In genomic region chr12:46794593-46795190, GRCh38 we compare ENCODE assay signal across 13 cellular contexts. TPM values are rescaled to one million over a fixed set of nuclear protein-coding genes. Genes with fewer than 3 reads are reported as not detected.
DNase-seq lines count a peak whose midpoint lies in the region; ATAC-seq, FAIRE-seq and TF ChIP-seq lines count a peak whose summit lies in the region.
"Had no signal": no experiment of that assay in that cellular context is flagged by ENCODE, and none has a peak within 500 bp of the region (broad histone marks: within the 10 kb centered on the region; RNA-seq: fewer than 3 reads in every experiment).

No MANE protein-coding gene starts in this region.

- peaks cover 18% of the 10 kb centered on the region for H3K4me1 Mint-ChIP-seq in activated T-cell treated with anti-CD3 and anti-CD28 coated beads, Interleukin-2, amount 50 U/mL, for 72 hours (ENCODE audit: low read depth)

- peak in 1 of 2 experiments; percentile 48; a peak in 1 of 4 replicates for TF ChIP-seq EP300 in GM12878 (IDR thresholded peaks at IDR 0.05; ENCODE audit: borderline replicate concordance in 1 of 2, control insufficient read depth in 1 of 2, low read depth in 2 of 2, low read length in 2 of 2)

- H3K27ac ChIP-seq in GM12878 (ENCODE audit: control insufficient read depth, insufficient read depth) = no peak overlapping the region
- H3K27ac ChIP-seq in coronary artery = no peak overlapping the region
- H3K27ac ChIP-seq in small intestine (ENCODE audit: low read depth in 1 of 2, low read length in 1 of 2) = no peak overlapping the region

- FAIRE-seq in GM12878 (lab: Jason Lieb, UNC) (peak; percentile 35), small intestine (lab: Jason Lieb, UNC) (no peak)

- H3K4me1 ChIP-seq in GM12878 (ENCODE audit: control insufficient read depth, insufficient read depth, low read length) (peaks cover 13% of the 10 kb centered on the region), small intestine (ENCODE audit: control insufficient read depth in 2 of 2, insufficient read depth in 1 of 2, low read depth in 1 of 2, low read length in 1 of 2) (no peaks in the 10 kb centered on the region)

- CTCF ChIA-PET in GM12878 (lab: Yijun Ruan, JAX) = interaction anchor here (0.9 to 1.5 kb wide), 3 partner anchors 9 to 139 kb away, joined by 3 to 4 read pairs (median 4); no protein-coding TSS in a partner anchor

- 11% methylated on average over 1 of the region's 1 CpG for WGBS in GM12878 (ENCODE audit: insufficient coverage, insufficient replicate concordance, low lambda C conversion rate, missing lambda C conversion rate)
- 41 to 70% (median 50%) methylated on average over 1 of the region's 1 CpG for WGBS in small intestine, 3 donors

- in situ Hi-C loops in GM12878 (cut with MboI) = no loop called here

- H3K79me2 ChIP-seq in GM12878 (ENCODE audit: control insufficient read depth, insufficient read depth, low read length) = no peaks in the 10 kb centered on the region

- H3K27me3 ChIP-seq in GM12878 (replicated peaks in 1 of 2; ENCODE audit: control insufficient read depth in 2 of 2, insufficient read depth in 2 of 2, low read length in 1 of 2) = no peaks in the 10 kb centered on the region; a peak in 1 of 4 replicates
- H3K27me3 ChIP-seq in small intestine (ENCODE audit: control insufficient read depth in 2 of 2, insufficient read depth in 2 of 2, low read length in 2 of 2) = no peaks in the 10 kb centered on the region

- H3K9me3 ChIP-seq in GM12878 (replicated peaks; ENCODE audit: control insufficient read depth, insufficient read depth, low read length) (no peaks in the 10 kb centered on the region; the same call in 2 of the 3 replicates), small intestine (ENCODE audit: control insufficient read depth, low read depth) (no peaks in the 10 kb centered on the region)

- H3K9me3 Mint-ChIP-seq in activated T-cell treated with anti-CD3 and anti-CD28 coated beads, Interleukin-2, amount 50 U/mL, for 72 hours = no peaks in the 10 kb centered on the region

- no peak overlapping the region for H2AFZ ChIP-seq in GM12878 (ENCODE audit: control insufficient read depth, low read depth, low read length)

- H3K36me3 ChIP-seq in GM12878 (ENCODE audit: control insufficient read depth in 2 of 2, insufficient read depth in 2 of 2, low read length in 1 of 2) = no peaks in the 10 kb centered on the region
- no peaks in the 10 kb centered on the region for H3K36me3 ChIP-seq in small intestine (ENCODE audit: control insufficient read depth in 2 of 2, insufficient read depth in 2 of 2, low read length in 2 of 2)

- POLR2A ChIA-PET in GM12878 (lab: Charles Lee) = no interaction called here

- H3K4me2 ChIP-seq in GM12878 (ENCODE audit: control insufficient read depth, insufficient read depth) = peak overlapping the region; percentile 25; the same call in 1 of the 2 replicates

- TF ChIP-seq CTCF in GM20000 (IDR thresholded peaks at IDR 0.05; ENCODE audit: extremely low read depth, missing control alignments) = no peak
- no peak for TF ChIP-seq CTCF in GM12878 (IDR thresholded peaks at IDR 0.05 in 2 of 3, conservative IDR thresholded peaks at IDR 0.05 in 1 of 3; ENCODE audit: control insufficient read depth in 2 of 3, extremely low read depth in 1 of 3, insufficient read depth in 1 of 3, low read depth in 3 of 3, low read length in 3 of 3)
- TF ChIP-seq CTCF in coronary artery (IDR thresholded peaks at IDR 0.05) = no peak

- peaks cover 24% of the 10 kb centered on the region for H3K27me3 Mint-ChIP-seq in activated T-cell treated with anti-CD3 and anti-CD28 coated beads, Interleukin-2, amount 50 U/mL, for 72 hours (ENCODE audit: low read depth)

- peak overlapping the region; percentile 0 to 68 for H3K4me3 Mint-ChIP-seq in activated T-cell treated with anti-CD3 and anti-CD28 coated beads, Interleukin-2, amount 50 U/mL, for 72 hours

- intact Hi-C loops in GM12878 (cut with micrococcal nuclease; ENCODE audit: unreplicated experiment) = no loop called here

- no peaks in the 10 kb centered on the region for H3K36me3 Mint-ChIP-seq in activated T-cell treated with anti-CD3 and anti-CD28 coated beads, Interleukin-2, amount 50 U/mL, for 72 hours (ENCODE audit: insufficient read depth in 2 of 2)

- RAD21 ChIA-PET in GM12878 (lab: Charles Lee; ENCODE audit: unreplicated experiment) = no interaction called here

- no peak overlapping the region for H3K4me3 ChIP-seq in GM12878
- H3K4me3 ChIP-seq in coronary artery = no peak overlapping the region
- no peak overlapping the region for H3K4me3 ChIP-seq in small intestine (ENCODE audit: low read depth in 1 of 2, low read length in 2 of 2)

- SMC1A ChIA-PET in GM12878 (lab: Charles Lee; ENCODE audit: uncharacterized antibody, unreplicated experiment) = interaction anchor here (0.6 to 1.2 kb wide), 3 partner anchors 529 to 1046 kb away, joined by 3 read pairs; no protein-coding TSS in a partner anchor

- ATAC-seq in activated T-cell treated with anti-CD3 and anti-CD28 coated beads, Interleukin-2, amount 50 U/mL, for 72 hours (replicated peaks in 1 of 2) = peak; percentile 91 to 94
- peak; percentile 73 for ATAC-seq in HG02973 (IDR thresholded peaks at IDR 0.05; ENCODE audit: unreplicated experiment)
- peak; percentile 90 for ATAC-seq in GM12878
- ATAC-seq: left lobe of liver had no signal

- H4K20me1 ChIP-seq in GM12878 (ENCODE audit: control insufficient read depth, insufficient read depth) = no peaks in the 10 kb centered on the region

- DNase-seq in activated T-cell treated with anti-CD3 and anti-CD28 coated beads, Interleukin-2, amount 50 U/mL, for 72 hours = peak; percentile 3 to 17
- DNase-seq in activated T-cell treated with anti-CD3 and anti-CD28 coated beads for 4 hours (no peak), GM20000 (ENCODE audit: low spot score) (peak; percentile 23), GM12878 (ENCODE audit: low read depth, low spot score) (peak; percentile 28), AG20443 (ENCODE audit: low spot score) (no peak), coronary artery (ENCODE audit: low spot score) (no peak), small intestine (no peak)
- DNase-seq: DND-41; effector CD8-positive, alpha-beta T cell; NCI-H2081 had no signal

- no peak for TF ChIP-seq RAD21 in GM12878 (IDR thresholded peaks at IDR 0.05; ENCODE audit: insufficient read depth, low read depth, low read length)

- H3K9ac ChIP-seq in GM12878 (ENCODE audit: control insufficient read depth, insufficient read depth, low read length) = no peak overlapping the region

- no peak for TF ChIP-seq POLR2A in GM12878 (IDR thresholded peaks at IDR 0.05; ENCODE audit: low read depth, low read length)

- H3K27ac Mint-ChIP-seq in activated T-cell treated with anti-CD3 and anti-CD28 coated beads, Interleukin-2, amount 50 U/mL, for 72 hours = peak overlapping the region; percentile 94

- BruUV-seq in GM12878 (replicated peaks; lab: Mats Ljungman, UMichigan) = no TSS peak

TF ChIP-seq in GM12878, 131 proteins besides CTCF, POLR2A, EP300 and RAD21 (continues in another document):
- peak; percentile 85 for TF ChIP-seq JUNB (IDR thresholded peaks at IDR 0.05)
- 0 out of 2 replicates have a peak, but pooled peaks have one; percentile 60 for TF ChIP-seq FOXM1 (IDR thresholded peaks at IDR 0.05; ENCODE audit: low read depth, low read length)
- TF ChIP-seq RBBP5 (conservative IDR thresholded peaks at IDR 0.05) = no peak
- TF ChIP-seq MEF2A (IDR thresholded peaks at IDR 0.05; ENCODE audit: insufficient read depth, low read depth, low read length) = peak; percentile 76
- TF ChIP-seq MEF2B (IDR thresholded peaks at IDR 0.05; ENCODE audit: partially characterized antibody, poor library complexity, severe bottlenecking) = peak; percentile 25
- no peak for TF ChIP-seq FOS (IDR thresholded peaks at IDR 0.05; ENCODE audit: borderline replicate concordance, extremely low read depth, insufficient read length)
- no peak for TF ChIP-seq HCFC1 (IDR thresholded peaks at IDR 0.05; ENCODE audit: low read length)
- no peak for TF ChIP-seq YY1 (IDR thresholded peaks at IDR 0.05; ENCODE audit: low read depth, low read length)
- no peak for TF ChIP-seq CHD1 (IDR thresholded peaks at IDR 0.05; ENCODE audit: low read depth, low read length)
- TF ChIP-seq, protein P1, sequence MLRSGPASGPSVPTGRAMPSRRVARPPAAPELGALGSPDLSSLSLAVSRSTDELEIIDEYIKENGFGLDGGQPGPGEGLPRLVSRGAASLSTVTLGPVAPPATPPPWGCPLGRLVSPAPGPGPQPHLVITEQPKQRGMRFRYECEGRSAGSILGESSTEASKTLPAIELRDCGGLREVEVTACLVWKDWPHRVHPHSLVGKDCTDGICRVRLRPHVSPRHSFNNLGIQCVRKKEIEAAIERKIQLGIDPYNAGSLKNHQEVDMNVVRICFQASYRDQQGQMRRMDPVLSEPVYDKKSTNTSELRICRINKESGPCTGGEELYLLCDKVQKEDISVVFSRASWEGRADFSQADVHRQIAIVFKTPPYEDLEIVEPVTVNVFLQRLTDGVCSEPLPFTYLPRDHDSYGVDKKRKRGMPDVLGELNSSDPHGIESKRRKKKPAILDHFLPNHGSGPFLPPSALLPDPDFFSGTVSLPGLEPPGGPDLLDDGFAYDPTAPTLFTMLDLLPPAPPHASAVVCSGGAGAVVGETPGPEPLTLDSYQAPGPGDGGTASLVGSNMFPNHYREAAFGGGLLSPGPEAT (IDR thresholded peaks at IDR 0.05; ENCODE audit: low read depth) = peak; percentile 35; the same call in 1 of the 2 replicates

RNA-seq across cellular contexts. Expression of gene SLC38A4, which starts 31.1 kb away (rescaled TPM):
- under 1 TPM in 1 of 2 donors, not detected in 1; 0.26 TPM for total RNA-seq in activated T-cell treated with anti-CD3 and anti-CD28 coated beads, Interleukin-2, amount 50 U/mL, for 72 hours
- total RNA-seq in GM12878 (2013; cell fraction: nucleolus; rRNA removed) = not detected in 2 replicates
- 0.06 and 0.11 TPM in 2 replicates for total RNA-seq in GM12878 (2014; rRNA removed)
- 0.09 TPM in 2 replicates for total RNA-seq in GM12878 (2014; rRNA removed; fragmentation: Illumina TruSeq; extraction: Trizol)
- 0.16 and 0.23 TPM in 2 replicates for total RNA-seq in GM12878 (2021)
- polyA plus RNA-seq in GM12878 (2011; ENCODE audit: low read depth) = not detected
- not detected in 2 replicates for polyA plus RNA-seq in GM12878 (2011; rRNA removed)
- polyA plus RNA-seq in GM12878 (2011; cell fraction: cytosol; rRNA removed) = not detected in 2 replicates
- polyA plus RNA-seq in GM12878 (2011; cell fraction: nucleus; rRNA removed) = not detected in 2 replicates
- polyA plus RNA-seq in GM12878 (2012) = 0.11 TPM in 1 of 2 replicates, not detected in the other
- polyA plus RNA-seq in GM12878 (2014; fragmentation: Illumina TruSeq; extraction: Trizol) = 0.09 and 0.10 TPM in 2 replicates
- under 1 TPM; 0.04 to 0.31 TPM for polyA plus RNA-seq in GM12878 (2014; fragmentation: Nextera tagmentation; extraction: Ambion mirVana)
- polyA plus RNA-seq in GM12878 (2014; rRNA removed) = 0.04 TPM in 1 of 2 replicates, not detected in the other
- polyA plus RNA-seq in GM12878 (2016; fragmentation: Nextera tagmentation; extraction: Ambion mirVana) = under 1 TPM; 0.16 to 0.52 TPM
- polyA minus RNA-seq in GM12878 (2011; rRNA and poly(A)+ RNA removed) = not detected in 2 replicates
- polyA minus RNA-seq in GM12878 (2011; cell fraction: cytosol; rRNA and poly(A)+ RNA removed) = not detected in 2 replicates
- polyA minus RNA-seq in GM12878 (2011; cell fraction: nucleus; rRNA and poly(A)+ RNA removed) = not detected in 2 replicates
- polyA plus RNA-seq in small intestine = under 1 TPM in 1 of 3 donors, not detected in 2; 0.22 TPM
- polyA plus RNA-seq: neural cell had no signal

Comparison
In these comparisons a context has a peak if more than half of its experiments do, and no peak if none do; other contexts are left out.
1. DNase-seq: peak in activated T-cell treated with anti-CD3 and anti-CD28 coated beads, Interleukin-2, amount 50 U/mL, for 72 hours (2 of 2), GM20000 (single experiment) and GM12878 (single experiment); none in activated T-cell treated with anti-CD3 and anti-CD28 coated beads for 4 hours (single experiment), AG20443 (single experiment), coronary artery (single experiment) and small intestine (single experiment).
2. Peak in every context shown above with its lines, with median percentiles within 50 percentile points of each other: ATAC-seq.